In the genomic region with DNA sequence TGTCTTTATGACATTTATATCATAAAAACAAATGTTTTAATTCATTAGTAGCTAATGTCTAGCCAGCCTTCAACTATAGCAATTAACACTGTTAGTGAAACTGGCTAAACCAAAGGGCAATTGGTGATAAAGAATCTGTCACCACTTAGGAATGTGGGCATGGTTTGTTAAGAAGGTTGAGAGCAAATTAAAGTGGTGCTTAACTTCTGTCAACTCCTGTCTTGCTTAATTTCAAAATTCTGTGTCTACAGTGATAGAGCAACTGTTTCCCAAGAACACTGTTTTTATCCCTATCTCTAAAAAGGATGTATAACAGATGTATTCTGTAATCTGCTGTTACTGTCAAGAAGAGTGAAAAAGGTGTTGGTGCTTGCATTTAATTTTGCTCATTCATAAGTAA, we compare ENCODE assay signal across 13 cellular contexts. TPM values are rescaled to one million over a fixed set of nuclear protein-coding genes. Genes with fewer than 3 reads are reported as not detected.
DNase-seq lines count a peak whose midpoint lies in the region; ATAC-seq and TF ChIP-seq lines count a peak whose summit lies in the region.
"Had no signal": no experiment of that assay in that cellular context is flagged by ENCODE, and none has a peak within 500 bp of the region (broad histone marks: within the 10 kb centered on the region; RNA-seq: fewer than 3 reads in every experiment).

No MANE protein-coding gene starts in this region.

- H3K4me3 Mint-ChIP-seq in activated CD4-positive, alpha-beta memory T cell treated with anti-CD3 and anti-CD28 coated beads for 36 hours = no peak overlapping the region
- H3K4me3 Mint-ChIP-seq: nephron had no signal

- no peaks in the 10 kb centered on the region for H3K27me3 Mint-ChIP-seq in activated CD4-positive, alpha-beta memory T cell treated with anti-CD3 and anti-CD28 coated beads for 36 hours

- H3K27ac ChIP-seq in HEK293 (ENCODE audit: extremely low read depth, low read depth, low read length) = no peak overlapping the region
- H3K27ac ChIP-seq: BLaER1 had no signal

- CTCF ChIA-PET in HEK293 (lab: Yijun Ruan, JAX) = no interaction called here
- CTCF ChIA-PET in activated CD4-positive, alpha-beta memory T cell treated with anti-CD3 and anti-CD28 coated beads for 36 hours (lab: Charles Lee) = interaction anchor here (1.1 kb wide), 1 partner anchor 12 kb away, joined by 4 read pairs; no protein-coding TSS in a partner anchor

- DNase-seq in ACHN (peak; percentile 10), astrocyte of the hippocampus (ENCODE audit: low read depth, low spot score) (peak; percentile 61), kidney glomerular epithelial cell (lab: John Stamatoyannopoulos, UW) (peak; percentile 42)
- DNase-seq in activated CD4-positive, alpha-beta memory T cell treated with anti-CD3 and anti-CD28 coated beads for 36 hours = no peak
- DNase-seq: amniotic stem cell, IMR-90, NCI-H1930 had no signal

- no peak overlapping the region for H3K27ac Mint-ChIP-seq in activated CD4-positive, alpha-beta memory T cell treated with anti-CD3 and anti-CD28 coated beads for 36 hours
- H3K27ac Mint-ChIP-seq: nephron had no signal

- no peak for TF ChIP-seq CTCF in HEK293 (tag by site-specific recombination; IDR thresholded peaks at IDR 0.05)

- H3K36me3 Mint-ChIP-seq in activated CD4-positive, alpha-beta memory T cell treated with anti-CD3 and anti-CD28 coated beads for 36 hours = peaks cover 36% of the 10 kb centered on the region

- POLR2A ChIA-PET in HEK293 (lab: Yijun Ruan, JAX) = no interaction called here
- POLR2A ChIA-PET in activated CD4-positive, alpha-beta memory T cell treated with anti-CD3 and anti-CD28 coated beads for 36 hours (lab: Charles Lee) = no interaction called here

- no peak for ATAC-seq in GM21619 (IDR thresholded peaks at IDR 0.05; ENCODE audit: unreplicated experiment)
- ATAC-seq in GM18870 (IDR thresholded peaks at IDR 0.05; ENCODE audit: unreplicated experiment) = no peak
- ATAC-seq in GM18861 (IDR thresholded peaks at IDR 0.05; ENCODE audit: unreplicated experiment) = no peak

- in situ Hi-C loops in ACHN (cut with HindIII; ENCODE audit: low pct_ligation_motif_present, low pct_unique_long_range_greater_than_20kb, low sequenced_read_pairs) = no loop called here

- no peaks in the 10 kb centered on the region; the same call in 1 of the 2 replicates for H3K4me1 ChIP-seq in HEK293 (ENCODE audit: control insufficient read depth, insufficient read depth, low read length)
- H3K4me1 ChIP-seq: BLaER1 had no signal

- H3K36me3 ChIP-seq in HEK293 (ENCODE audit: control insufficient read depth in 2 of 2, insufficient read depth in 1 of 2, low read length in 2 of 2) = peaks cover 45 to 48% of the 10 kb centered on the region in 2 experiments

- no peaks in the 10 kb centered on the region for H3K4me1 Mint-ChIP-seq in activated CD4-positive, alpha-beta memory T cell treated with anti-CD3 and anti-CD28 coated beads for 36 hours (ENCODE audit: low read depth)
- H3K4me1 Mint-ChIP-seq: nephron had no signal

- no peak overlapping the region for H3K4me3 ChIP-seq in HEK293 (ENCODE audit: low read depth, low read length)
- H3K4me3 ChIP-seq: BLaER1 had no signal

- intact Hi-C loops in activated CD4-positive, alpha-beta memory T cell treated with anti-CD3 and anti-CD28 coated beads for 36 hours (cut with micrococcal nuclease) = no loop called here

- no peaks in the 10 kb centered on the region; the same call in 1 of the 2 replicates for H3K9me3 ChIP-seq in HEK293 (ENCODE audit: control insufficient read depth, insufficient read depth, low read depth, low read length)

- H3K9me3 Mint-ChIP-seq in activated CD4-positive, alpha-beta memory T cell treated with anti-CD3 and anti-CD28 coated beads for 36 hours = no peaks in the 10 kb centered on the region

TF ChIP-seq in HEK293, 187 proteins besides CTCF, POLR2A, EP300 and RAD21 (continues in another document):
- TF ChIP-seq ZNF701 (tag by site-specific recombination; IDR thresholded peaks at IDR 0.05) = no peak
- peak; percentile 58; the same call in 1 of the 2 replicates for TF ChIP-seq ZNF366 (tag by site-specific recombination; conservative IDR thresholded peaks at IDR 0.05)
- no peak for TF ChIP-seq ZNF398 (tag by site-specific recombination; IDR thresholded peaks at IDR 0.05)
- TF ChIP-seq SP7 (tag by site-specific recombination; IDR thresholded peaks at IDR 0.05) = peak; percentile 50
- TF ChIP-seq PRDM6 (tag by site-specific recombination; IDR thresholded peaks at IDR 0.05) = peak; percentile 48; the same call in 1 of the 2 replicates
- TF ChIP-seq ZNF280D (tag by site-specific recombination; IDR thresholded peaks at IDR 0.05) = no peak
- TF ChIP-seq ZNF202 (tag by site-specific recombination; IDR thresholded peaks at IDR 0.05; ENCODE audit: borderline replicate concordance) = no peak
- TF ChIP-seq GLIS1 (tag by site-specific recombination; IDR thresholded peaks at IDR 0.05) = no peak
- no peak for TF ChIP-seq ELK4 (IDR thresholded peaks at IDR 0.05; ENCODE audit: borderline replicate concordance, low read depth, low read length)
- TF ChIP-seq PRDM1 (tag by site-specific recombination; IDR thresholded peaks at IDR 0.05) = peak; percentile 56

RNA-seq across cellular contexts. Expression of gene CFAP36, which starts 36.5 kb away (rescaled TPM):
- total RNA-seq in activated CD4-positive, alpha-beta memory T cell treated with anti-CD3 and anti-CD28 coated beads for 36 hours = 10 to 100 TPM; 37.0 to 37.2 TPM
